In genomic region chr4:173174184-173175156, GRCh38 we compare ENCODE assay signal across 21 cellular contexts. TPM values are rescaled to one million over a fixed set of nuclear protein-coding genes. Genes with fewer than 3 reads are reported as not detected.
DNase-seq lines count a peak whose midpoint lies in the region; ATAC-seq, FAIRE-seq and TF ChIP-seq lines count a peak whose summit lies in the region.
"Had no signal": no experiment of that assay in that cellular context is flagged by ENCODE, and none has a peak within 500 bp of the region (broad histone marks: within the 10 kb centered on the region; RNA-seq: fewer than 3 reads in every experiment).

No MANE protein-coding gene starts in this region.

- H3K36me3 ChIP-seq in OCI-LY1 (ENCODE audit: insufficient read depth, low read length) (no peaks in the 10 kb centered on the region), brain microvascular endothelial cell (replicated peaks) (no peaks in the 10 kb centered on the region)
- H3K36me3 ChIP-seq: neural progenitor cell, upper lobe of right lung had no signal

- no peaks in the 10 kb centered on the region for H3F3A ChIP-seq in OCI-LY1 (ENCODE audit: insufficient read depth, low read length)

- H3K27me3 ChIP-seq in OCI-LY1 (ENCODE audit: insufficient read depth, low read length): no peaks in the 10 kb centered on the region
- no peaks in the 10 kb centered on the region for H3K27me3 ChIP-seq in brain microvascular endothelial cell (replicated peaks)
- H3K27me3 ChIP-seq: neural progenitor cell, upper lobe of right lung had no signal

- CTCF ChIA-PET in activated CD8-positive, alpha-beta T cell treated with anti-CD3 and anti-CD28 coated beads, Interleukin-2, amount 10 ng/mL, durations not matched to agents 7 days and 5 days (lab: Charles Lee): interaction anchor here (0.6 to 1.5 kb wide), 4 partner anchors 18 to 165 kb away, joined by 3 to 4 read pairs (median 4); no protein-coding TSS in a partner anchor

- FAIRE-seq in HTR-8/SVneo (lab: Jason Lieb, UNC): peak; percentile 71

- H3K4me3 Mint-ChIP-seq in activated CD8-positive, alpha-beta T cell treated with anti-CD3 and anti-CD28 coated beads, Interleukin-2, amount 10 ng/mL, durations not matched to agents 7 days and 5 days: no peak overlapping the region
- H3K4me3 Mint-ChIP-seq: CD8-positive, alpha-beta T cell; memory B cell; neural progenitor cell; T-cell had no signal

- H3K9me3 Mint-ChIP-seq in activated CD8-positive, alpha-beta T cell treated with anti-CD3 and anti-CD28 coated beads, Interleukin-2, amount 10 ng/mL, durations not matched to agents 7 days and 5 days (ENCODE audit: insufficient read depth): no peaks in the 10 kb centered on the region
- H3K9me3 Mint-ChIP-seq: CD8-positive, alpha-beta T cell; memory B cell; neural progenitor cell; T-cell had no signal

- POLR2A ChIA-PET in activated CD8-positive, alpha-beta T cell treated with anti-CD3 and anti-CD28 coated beads, Interleukin-2, amount 10 ng/mL, durations not matched to agents 7 days and 5 days (lab: Charles Lee): no interaction called here

- TF ChIP-seq CTCF in 22Rv1 (IDR thresholded peaks at IDR 0.05) (no peak), OCI-LY1 (IDR thresholded peaks at IDR 0.05; ENCODE audit: low read length) (no peak), choroid plexus epithelial cell (conservative IDR thresholded peaks at IDR 0.05; ENCODE audit: low read depth, low read length) (peak; percentile 8), brain microvascular endothelial cell (IDR thresholded peaks at IDR 0.05; ENCODE audit: low read depth, low read length, missing control alignments) (no peak)

- H3K4me3 ChIP-seq in OCI-LY1 (ENCODE audit: low read depth, low read length, poor library complexity, severe bottlenecking) (no peak overlapping the region), choroid plexus epithelial cell (ENCODE audit: low read depth, low read length) (no peak overlapping the region), brain microvascular endothelial cell (ENCODE audit: low read depth, low read length) (no peak overlapping the region)
- H3K4me3 ChIP-seq: neural progenitor cell, upper lobe of right lung had no signal

- no peaks in the 10 kb centered on the region for H3K9me3 ChIP-seq in OCI-LY1 (ENCODE audit: low read length)
- H3K9me3 ChIP-seq: upper lobe of right lung had no signal

- H3K4me2 ChIP-seq in OCI-LY1 (ENCODE audit: low read length): peak overlapping the region; percentile 8; the same call in 1 of the 2 replicates
- H3K4me2 ChIP-seq: neural progenitor cell had no signal

- no peak for DNase-seq in HTR-8/SVneo (ENCODE audit: insufficient read length, low spot score)
- DNase-seq in choroid plexus epithelial cell (ENCODE audit: low read depth): no peak
- no peak for DNase-seq in activated CD8-positive, alpha-beta T cell treated with anti-CD3 and anti-CD28 coated beads, Interleukin-2, amount 10 ng/mL, durations not matched to agents 7 days and 5 days
- DNase-seq in NCI-H1105 (lab: John Stamatoyannopoulos, UW): no peak
- DNase-seq in brain microvascular endothelial cell: no peak
- DNase-seq: activated gamma-delta T cell; CD8-positive, alpha-beta T cell; cortex of kidney; DMS79 treated with DMSO at 0.1 percent for 48 hours; glutamatergic neuron; islet precursor cell; NCI-H2081 treated with DMSO at 0.1 percent for 48 hours; NCI-H524; stimulated activated naive CD8-positive, alpha-beta T cell treated with anti-CD3 and anti-CD28 coated beads, Interleukin-15, Interleukin-2, amounts not matched to agents 100 U/mL and 50 U/mL, for 24 hours; T-cell; upper lobe of right lung had no signal

- peaks cover 87% of the 10 kb centered on the region for H3K4me1 ChIP-seq in OCI-LY1 (ENCODE audit: insufficient read depth, low read length, severe bottlenecking)

- H3K27ac ChIP-seq in 22Rv1 (peak overlapping the region; percentile 97), OCI-LY1 (ENCODE audit: low read depth, low read length, poor library complexity, severe bottlenecking) (peak overlapping the region; percentile 37), brain microvascular endothelial cell (no peak overlapping the region)
- H3K27ac ChIP-seq: neural progenitor cell, upper lobe of right lung had no signal

- H3K79me2 ChIP-seq in OCI-LY1 (ENCODE audit: insufficient read depth, low read length): peaks cover 95% of the 10 kb centered on the region

- H3K36me3 Mint-ChIP-seq in activated CD8-positive, alpha-beta T cell treated with anti-CD3 and anti-CD28 coated beads, Interleukin-2, amount 10 ng/mL, durations not matched to agents 7 days and 5 days (ENCODE audit: low read depth): no peaks in the 10 kb centered on the region
- H3K36me3 Mint-ChIP-seq: memory B cell, T-cell had no signal

- no peak overlapping the region for H3K9ac ChIP-seq in OCI-LY1 (ENCODE audit: low read length)
- H3K9ac ChIP-seq: neural progenitor cell had no signal

- H2AFZ ChIP-seq in OCI-LY1 (ENCODE audit: low read length): no peak overlapping the region
- H2AFZ ChIP-seq: neural progenitor cell had no signal

- H4K20me1 ChIP-seq in OCI-LY1 (ENCODE audit: insufficient read depth, low read length): no peaks in the 10 kb centered on the region

- H3K9me2 ChIP-seq in OCI-LY1 (ENCODE audit: low read depth, low read length): no peaks in the 10 kb centered on the region

- no peaks in the 10 kb centered on the region for H3K27me3 Mint-ChIP-seq in activated CD8-positive, alpha-beta T cell treated with anti-CD3 and anti-CD28 coated beads, Interleukin-2, amount 10 ng/mL, durations not matched to agents 7 days and 5 days (ENCODE audit: low read depth)
- H3K27me3 Mint-ChIP-seq: memory B cell, T-cell had no signal

- H3K4me1 Mint-ChIP-seq in activated CD8-positive, alpha-beta T cell treated with anti-CD3 and anti-CD28 coated beads, Interleukin-2, amount 10 ng/mL, durations not matched to agents 7 days and 5 days (ENCODE audit: low read depth): peaks cover 30% of the 10 kb centered on the region

- in situ Hi-C loops in brain microvascular endothelial cell (cut with HindIII; ENCODE audit: low pct_ligation_motif_present, low sequenced_read_pairs): no loop called here

- H3K27ac Mint-ChIP-seq in activated CD8-positive, alpha-beta T cell treated with anti-CD3 and anti-CD28 coated beads, Interleukin-2, amount 10 ng/mL, durations not matched to agents 7 days and 5 days: no peak overlapping the region
- H3K27ac Mint-ChIP-seq: CD8-positive, alpha-beta T cell; memory B cell; neural progenitor cell; T-cell had no signal

- ATAC-seq in activated CD8-positive, alpha-beta T cell treated with anti-CD3 and anti-CD28 coated beads, Interleukin-2, amount 10 ng/mL, durations not matched to agents 7 days and 5 days: no peak
- no peak for ATAC-seq in GM21529 (IDR thresholded peaks at IDR 0.05; ENCODE audit: unreplicated experiment)
- ATAC-seq: CD8-positive, alpha-beta T cell; stimulated activated naive CD8-positive, alpha-beta T cell treated with anti-CD3 and anti-CD28 coated beads, Interleukin-15, Interleukin-2, amounts not matched to agents 100 U/mL and 50 U/mL, for 24 hours; T-cell; upper lobe of right lung had no signal

RNA-seq across cellular contexts. Expression of gene GALNT7, which starts 5.9 kb away (rescaled TPM):
- 10 to 100 TPM; 16.2 to 16.7 TPM for total RNA-seq in activated CD8-positive, alpha-beta T cell treated with anti-CD3 and anti-CD28 coated beads, Interleukin-2, amount 10 ng/mL, durations not matched to agents 7 days and 5 days
